In genomic region chr11:61814242-61814957, GRCh38 we compare ENCODE assay signal across 8 cellular contexts. TPM values are rescaled to one million over a fixed set of nuclear protein-coding genes. Genes with fewer than 3 reads are reported as not detected.
DNase-seq lines count a peak whose midpoint lies in the region; TF ChIP-seq lines count a peak whose summit lies in the region.

No MANE protein-coding gene starts in this region.

- TF ChIP-seq CTCF in breast epithelium (IDR thresholded peaks at IDR 0.05) (no peak), liver (IDR thresholded peaks at IDR 0.05; ENCODE audit: low read depth, low read length, missing input control) (no peak), testis (IDR thresholded peaks at IDR 0.05) (no peak)

- WGBS in liver: 81% methylated on average over 16 of the region's 16 CpGs
- 42 to 63% methylated on average over 16 of the region's 16 CpGs for whole genome bisulfite sequencing in testis, 2 donors

- H3K36me3 ChIP-seq in breast epithelium (no peaks in the 10 kb centered on the region), liver (ENCODE audit: control insufficient read depth in 4 of 4, insufficient read depth in 3 of 4, low read depth in 1 of 4, low read length in 3 of 4) (peaks cover 2 to 25% (median 9%) of the 10 kb centered on the region in 4 donors), testis (ENCODE audit: low read depth, missing control alignments) (no peaks in the 10 kb centered on the region)

- TF ChIP-seq POLR2A in breast epithelium (IDR thresholded peaks at IDR 0.05) (no peak), testis (IDR thresholded peaks at IDR 0.05) (no peak)

- no peak overlapping the region for H3K9ac ChIP-seq in liver (ENCODE audit: low read depth in 1 of 2, low read length in 2 of 2)

- H3K4me3 ChIP-seq in breast epithelium (peak overlapping the region; percentile 67 to 92 (median 69)), liver (ENCODE audit: low read depth in 1 of 3, low read length in 3 of 3) (peak overlapping the region; percentile 13 to 59 (median 48)), testis (peak overlapping the region; percentile 57 to 68)

- DNase-seq in NCI-H2227 (lab: John Stamatoyannopoulos, UW; ENCODE audit: unreplicated experiment): peak; percentile 63
- no peak for DNase-seq in NCI-H2227 treated with DMSO at 0.1 percent for 48 hours (lab: John Stamatoyannopoulos, UW)
- DNase-seq in NCI-H2196 treated with DMSO at 0.1 percent for 48 hours (lab: John Stamatoyannopoulos, UW; ENCODE audit: unreplicated experiment): peak; percentile 44
- no peak for DNase-seq in breast epithelium (ENCODE audit: low spot score in 2 of 2)
- DNase-seq in testis: peak; percentile 83
- no peak for DNase-seq in retina
- no peak for DNase-seq in stimulated activated CD4-positive, alpha-beta T cell treated with anti-CD3 and anti-CD28 coated beads, Interleukin-15, amount 100 ng/mL, for 24 hours

- H3K4me1 ChIP-seq in breast epithelium: peaks cover 0 to 6% of the 10 kb centered on the region in 2 donors
- peaks cover 2 to 22% (median 9%) of the 10 kb centered on the region in 4 donors for H3K4me1 ChIP-seq in liver (ENCODE audit: control insufficient read depth in 4 of 4, insufficient read depth in 4 of 4, low read length in 3 of 4)
- H3K4me1 ChIP-seq in testis: peaks cover 8% of the 10 kb centered on the region

- intact Hi-C loops in breast epithelium (cut with DNase I; ENCODE audit: low total_unique reads): loop anchor here (10.0 kb wide), 1 partner anchor 70 kb away; no protein-coding TSS in a partner anchor
- intact Hi-C loops in testis (cut with DNase I; ENCODE audit: low total_unique reads): no loop called here

- H3K27ac ChIP-seq in breast epithelium (peak overlapping the region; percentile 78 to 98), liver (ENCODE audit: low read depth in 1 of 2, low read length in 2 of 2) (peak overlapping the region; percentile 86 to 88), testis (peak overlapping the region; percentile 93 to 97)

- H3K9me3 ChIP-seq in breast epithelium: no peaks in the 10 kb centered on the region
- no peaks in the 10 kb centered on the region for H3K9me3 ChIP-seq in liver (ENCODE audit: control insufficient read depth in 4 of 4, low read length in 3 of 4)
- no peaks in the 10 kb centered on the region for H3K9me3 ChIP-seq in testis

- no peak for TF ChIP-seq RAD21 in liver (IDR thresholded peaks at IDR 0.05)

- no peaks in the 10 kb centered on the region for H3K27me3 ChIP-seq in breast epithelium
- no peaks in the 10 kb centered on the region for H3K27me3 ChIP-seq in liver (ENCODE audit: control insufficient read depth in 4 of 4, insufficient read depth in 4 of 4, low read length in 3 of 4)
- H3K27me3 ChIP-seq in testis: no peaks in the 10 kb centered on the region

TF ChIP-seq in liver, 16 proteins besides CTCF, POLR2A, EP300 and RAD21:
- TF ChIP-seq ZBTB33 (IDR thresholded peaks at IDR 0.05) (no peak), GABPA (IDR thresholded peaks at IDR 0.05 in 1 of 2, conservative IDR thresholded peaks at IDR 0.05 in 1 of 2) (no peak), EGR1 (IDR thresholded peaks at IDR 0.05; ENCODE audit: low read depth in 2 of 2) (no peak), RXRA (IDR thresholded peaks at IDR 0.05) (no peak), SP1 (IDR thresholded peaks at IDR 0.05) (no peak), JUND (IDR thresholded peaks at IDR 0.05) (no peak)

RNA-seq across cellular contexts. Expression of gene FADS1, which starts 2.4 kb away (rescaled TPM):
- total RNA-seq in breast epithelium (100 to 1,000 TPM in 1 of 3 donors, 10 to 100 TPM in 1, 1 to 10 TPM in 1; 8.8 to 112 (median 15.1) TPM), liver (100 to 1,000 TPM in 1 of 2 donors, 10 to 100 TPM in 1; 72.7 to 137 TPM), testis (10 to 100 TPM; 24.5 to 39.8 TPM)
- polyA plus RNA-seq in liver (10 to 100 TPM; 16.8 to 44.8 TPM), testis (ENCODE audit: insufficient read depth, low read depth, low replicate concordance) (21.1 TPM)

RNA-seq across cellular contexts. Expression of gene FADS2, which starts 13.7 kb away (rescaled TPM):
- total RNA-seq in breast epithelium (10 to 100 TPM in 1 of 3 donors, 1 to 10 TPM in 2; 5.6 to 35.8 (median 7.5) TPM), liver (100 to 1,000 TPM in 1 of 2 donors, 10 to 100 TPM in 1; 65.4 to 281 TPM), testis (100 to 1,000 TPM in 1 of 2 donors, 10 to 100 TPM in 1; 73.5 to 123 TPM)
- polyA plus RNA-seq in liver (100 to 1,000 TPM in 1 of 2 donors, 1 to 10 TPM in 1; 2.8 to 104 TPM), testis (ENCODE audit: insufficient read depth, low read depth, low replicate concordance) (80.8 TPM)

RNA-seq across cellular contexts. Expression of gene FEN1, which starts 21.7 kb away (rescaled TPM):
- total RNA-seq in breast epithelium (1 to 10 TPM; 5.9 to 9.2 (median 8.5) TPM), liver (10 to 100 TPM in 1 of 2 donors, 1 to 10 TPM in 1; 9.0 to 46.5 TPM), testis (10 to 100 TPM; 22.7 to 31.5 TPM)
- polyA plus RNA-seq in liver (10 to 100 TPM in 1 of 2 donors, 1 to 10 TPM in 1; 4.5 to 10.0 TPM), testis (ENCODE audit: insufficient read depth, low read depth, low replicate concordance) (27.3 TPM)

RNA-seq across cellular contexts. Expression of gene TMEM258, which starts 22.0 kb away (rescaled TPM):
- total RNA-seq in breast epithelium (10 to 100 TPM; 35.4 to 55.4 (median 35.7) TPM), liver (10 to 100 TPM; 31.0 to 77.8 TPM), testis (10 to 100 TPM; 46.7 to 55.6 TPM)
- polyA plus RNA-seq in liver (100 to 1,000 TPM; 120 to 136 TPM), testis (ENCODE audit: insufficient read depth, low read depth, low replicate concordance) (162 TPM)

Comparison
In these comparisons a context has a peak if more than half of its experiments do, and no peak if none do; other contexts are left out.
1. DNase-seq: peak in NCI-H2227 (single experiment), NCI-H2196 treated with DMSO at 0.1 percent for 48 hours (single experiment) and testis (single experiment); none in NCI-H2227 treated with DMSO at 0.1 percent for 48 hours (single experiment), breast epithelium (0 of 2), retina (single experiment) and stimulated activated CD4-positive, alpha-beta T cell treated with anti-CD3 and anti-CD28 coated beads, Interleukin-15, amount 100 ng/mL, for 24 hours (single experiment).
2. Peak in every context shown above with its lines, with median percentiles within 50 percentile points of each other: H3K27ac ChIP-seq and H3K4me3 ChIP-seq.